Comparison of ENCODE assay signal across 1 cellular context in the genomic region with DNA sequence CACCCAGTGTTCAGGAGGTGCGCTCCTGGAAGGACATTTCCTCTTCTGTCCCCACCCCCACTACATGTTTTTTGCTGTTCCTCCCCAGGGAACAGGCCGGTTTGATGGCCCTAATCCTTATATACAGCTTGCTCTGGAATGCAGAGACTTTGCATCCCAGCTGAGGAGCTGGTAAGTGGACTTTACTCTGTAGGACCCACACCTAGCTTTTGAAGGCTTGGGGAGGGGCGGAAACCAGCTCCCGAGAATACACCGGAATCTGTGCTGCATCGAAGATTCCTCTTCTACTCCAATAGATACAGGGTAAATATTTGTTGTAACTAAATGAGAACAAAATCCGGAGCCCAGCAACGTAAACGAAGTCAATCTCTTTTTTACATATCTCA.
TF ChIP-seq lines count a peak whose summit lies in the region.

No MANE protein-coding gene starts in this region.

TF ChIP-seq in K562, 482 proteins besides CTCF, POLR2A, EP300 and RAD21:
- TF ChIP-seq KLF6 (CRISPR knock-in tag; IDR thresholded peaks at IDR 0.05; ENCODE audit: borderline replicate concordance) (no peak), ZNF134 (CRISPR knock-in tag; conservative IDR thresholded peaks at IDR 0.05) (no peak), MLX (CRISPR knock-in tag; conservative IDR thresholded peaks at IDR 0.05) (no peak)
TF ChIP-seq in K562: peak in this region for 0.
